ENCODE assay signal across 9 cellular contexts in the genomic region with DNA sequence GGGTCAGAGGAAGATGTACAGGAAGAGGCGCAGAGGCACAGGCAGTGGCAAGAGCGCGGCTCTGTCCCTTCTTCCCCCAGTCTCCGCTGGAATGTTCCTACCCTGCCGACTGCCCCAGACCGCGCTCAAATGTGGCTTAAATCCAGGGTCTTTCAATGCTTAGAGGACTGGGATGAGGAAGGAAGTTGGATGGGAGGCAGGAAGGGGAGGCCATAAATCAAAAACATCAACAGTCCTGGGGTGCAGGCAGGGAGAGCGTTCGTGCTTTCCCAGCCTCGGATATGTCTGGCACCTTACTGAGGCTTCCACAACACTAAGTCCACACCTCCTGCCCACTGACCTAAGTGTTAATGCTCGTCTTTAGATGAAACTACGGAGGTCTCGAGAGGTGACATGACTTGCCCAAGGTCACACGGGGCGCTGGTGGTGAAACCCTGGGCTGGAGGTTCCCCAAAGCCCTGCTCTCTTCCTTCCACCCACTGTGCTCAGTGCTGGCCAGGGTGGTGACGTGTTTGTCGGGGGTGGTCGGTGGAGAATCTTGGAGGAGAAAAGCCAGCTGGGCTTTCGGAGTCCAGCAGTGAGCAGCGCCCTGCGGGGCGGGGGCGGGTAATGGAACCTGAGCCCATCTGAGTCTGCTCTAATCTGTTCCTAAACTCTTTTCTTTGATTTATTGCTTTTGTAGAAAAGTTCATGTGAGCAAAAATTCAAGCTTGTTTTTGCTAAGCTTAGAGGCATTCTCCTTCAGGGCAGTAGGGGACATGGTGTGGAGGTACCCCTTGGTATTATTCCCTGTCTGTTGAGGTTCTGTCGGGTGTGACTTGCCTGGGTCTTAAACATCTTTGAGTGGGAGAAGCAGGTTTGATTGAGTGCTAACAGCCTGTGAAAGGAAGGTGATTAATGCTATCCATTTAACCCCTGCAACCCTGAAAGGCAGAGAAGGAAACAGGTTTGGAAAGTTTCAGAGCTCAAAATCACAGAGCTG. TPM values are rescaled to one million over a fixed set of nuclear protein-coding genes. Genes with fewer than 3 reads are reported as not detected.
DNase-seq lines count a peak whose midpoint lies in the region; ATAC-seq, FAIRE-seq and TF ChIP-seq lines count a peak whose summit lies in the region.
"Had no signal": no experiment of that assay in that cellular context is flagged by ENCODE, and none has a peak within 500 bp of the region (broad histone marks: within the 10 kb centered on the region; RNA-seq: fewer than 3 reads in every experiment).

No MANE protein-coding gene starts in this region.

- H3K9ac ChIP-seq in rectal smooth muscle tissue (ENCODE audit: low read length): no peak overlapping the region

- H3K27ac ChIP-seq in right atrium auricular region: peak overlapping the region; percentile 71 to 84
- no peak overlapping the region for H3K27ac ChIP-seq in rectal smooth muscle tissue (ENCODE audit: low read depth, low read length)

- no peak for FAIRE-seq in RCC 7860 (lab: Jason Lieb, UNC)

- peaks cover 3% of the 10 kb centered on the region; the same call in 1 of the 2 replicates for H3K27me3 ChIP-seq in H7 (ENCODE audit: control insufficient read depth, insufficient read depth, low read length)
- no peaks in the 10 kb centered on the region for H3K27me3 ChIP-seq in right atrium auricular region
- peaks cover 9% of the 10 kb centered on the region for H3K27me3 ChIP-seq in rectal smooth muscle tissue (ENCODE audit: control insufficient read depth, insufficient read depth, low read length)

- H3K36me3 ChIP-seq in H7 (replicated peaks; ENCODE audit: control insufficient read depth, insufficient read depth, low read length) (no peaks in the 10 kb centered on the region; the same call in 1 of the 2 replicates), right atrium auricular region (no peaks in the 10 kb centered on the region), rectal smooth muscle tissue (ENCODE audit: control insufficient read depth, insufficient read depth, low read length) (no peaks in the 10 kb centered on the region)

- H3K4me1 ChIP-seq in right atrium auricular region: peaks cover 0 to 22% of the 10 kb centered on the region in 2 donors
- no peaks in the 10 kb centered on the region for H3K4me1 ChIP-seq in rectal smooth muscle tissue (ENCODE audit: control insufficient read depth, insufficient read depth, low read length)

- no peak for ATAC-seq in HG02678 (IDR thresholded peaks at IDR 0.05; ENCODE audit: unreplicated experiment)

- H3K9me3 ChIP-seq in right atrium auricular region: no peaks in the 10 kb centered on the region

- TF ChIP-seq CTCF in WI38 (IDR thresholded peaks at IDR 0.05; ENCODE audit: low read depth, low read length) (no peak), right atrium auricular region (IDR thresholded peaks at IDR 0.05) (no peak)

- DNase-seq in H7 (peak; percentile 67), right atrium auricular region (ENCODE audit: low spot score) (peak; percentile 82), DMS153 treated with DMSO at 0.1 percent for 48 hours (lab: John Stamatoyannopoulos, UW; ENCODE audit: unreplicated experiment) (no peak), NCI-H526 (lab: John Stamatoyannopoulos, UW) (no peak), RCC 7860 (ENCODE audit: low spot score) (no peak)
- DNase-seq: activated gamma-delta T cell had no signal

- peak overlapping the region; percentile 52 for H3K4me3 ChIP-seq in H7 (ENCODE audit: insufficient read depth, low read depth, low read length)
- H3K4me3 ChIP-seq in WI38 (ENCODE audit: low read depth, low read length): peak overlapping the region; percentile 37
- H3K4me3 ChIP-seq in right atrium auricular region: peak overlapping the region; percentile 24 to 31
- H3K4me3 ChIP-seq in rectal smooth muscle tissue (ENCODE audit: low read length): peak overlapping the region; percentile 25

RNA-seq across cellular contexts. Expression of a gene that starts 0.7 kb away (rescaled TPM):
- 37.1 and 39.4 TPM in 2 replicates for total RNA-seq in H7 (2014; rRNA removed; shearing (Covaris generic))
- 1 to 10 TPM; 1.3 to 6.6 TPM for total RNA-seq in right atrium auricular region

RNA-seq across cellular contexts. Expression of a gene that starts 37.2 kb away (rescaled TPM):
- 4.1 and 6.1 TPM in 2 replicates for total RNA-seq in H7 (2014; rRNA removed; shearing (Covaris generic))
- 1 to 10 TPM; 1.4 to 1.7 TPM for total RNA-seq in right atrium auricular region

RNA-seq across cellular contexts. Expression of a gene that starts 43.6 kb away (rescaled TPM):
- total RNA-seq in H7 (2014; rRNA removed; shearing (Covaris generic)): 158 and 161 TPM in 2 replicates
- total RNA-seq in right atrium auricular region: 100 to 1,000 TPM; 173 to 174 TPM

Comparison
In these comparisons a context has a peak if more than half of its experiments do, and no peak if none do; other contexts are left out.
1. DNase-seq: peak in H7 (single experiment) and right atrium auricular region (single experiment); none in DMS153 treated with DMSO at 0.1 percent for 48 hours (single experiment), NCI-H526 (0 of 2) and RCC 7860 (single experiment).
2. Peak in every context shown above with its lines, with median percentiles within 50 percentile points of each other: H3K4me3 ChIP-seq.